In the genomic region with DNA sequence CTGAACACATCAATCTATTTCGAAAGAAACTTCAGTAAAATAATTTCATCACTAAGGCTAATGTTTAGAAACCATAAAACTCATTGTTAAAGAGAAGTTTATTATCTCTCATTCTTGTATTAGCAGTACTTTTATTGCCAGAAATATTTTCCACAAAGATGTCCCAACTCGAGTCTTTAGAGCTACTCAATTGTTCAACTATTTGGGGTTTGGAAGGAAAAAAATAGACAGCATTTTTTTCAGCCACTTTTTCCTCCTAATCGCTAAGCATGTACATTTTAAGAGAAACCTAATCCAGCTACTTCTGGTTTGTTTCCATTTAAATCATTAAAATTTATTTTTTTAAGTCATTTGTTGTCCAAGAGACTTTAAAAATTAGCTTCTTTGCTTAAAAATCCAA, we compare ENCODE assay signal across 19 cellular contexts.
"Had no signal": no experiment of that assay in that cellular context is flagged by ENCODE, and none has a peak within 500 bp of the region (broad histone marks: within the 10 kb centered on the region; RNA-seq: fewer than 3 reads in every experiment).

No MANE protein-coding gene starts in this region.

- H3K4me3 ChIP-seq: coronary artery, mucosa of descending colon, sigmoid colon, skin epidermis, thoracic aorta had no signal

- H3K27ac ChIP-seq: foreskin keratinocyte, neutrophil, sigmoid colon, skin epidermis, thoracic aorta had no signal

- H3K9me3 ChIP-seq: mucosa of descending colon, neutrophil, sigmoid colon, thoracic aorta had no signal

- H3K27me3 Mint-ChIP-seq: stimulated activated naive B cell treated with anti-CD40 and anti-IgM and Interleukin-4, amounts not matched to agents 10 μg/mL and 1 μg/mL and 100 μg/mL, for 72 hours; stimulated activated naive CD8-positive, alpha-beta T cell treated with anti-CD3 and anti-CD28 coated beads, Interleukin-15, amount 100 ng/mL, for 72 hours had no signal

- H3K4me1 Mint-ChIP-seq: endodermal cell; naive thymus-derived CD8-positive, alpha-beta T cell; stimulated activated naive B cell treated with anti-CD40 and anti-IgM and Interleukin-4, amounts not matched to agents 10 μg/mL and 1 μg/mL and 100 μg/mL, for 72 hours; stimulated activated naive CD8-positive, alpha-beta T cell treated with anti-CD3 and anti-CD28 coated beads, Interleukin-15, amount 100 ng/mL, for 72 hours had no signal

- H3K9me3 Mint-ChIP-seq: endodermal cell; stimulated activated naive B cell treated with anti-CD40 and anti-IgM and Interleukin-4, amounts not matched to agents 10 μg/mL and 1 μg/mL and 100 μg/mL, for 72 hours had no signal

- H3K36me3 Mint-ChIP-seq: naive thymus-derived CD8-positive, alpha-beta T cell; stimulated activated naive B cell treated with anti-CD40 and anti-IgM and Interleukin-4, amounts not matched to agents 10 μg/mL and 1 μg/mL and 100 μg/mL, for 72 hours had no signal

- H3K4me3 Mint-ChIP-seq: endodermal cell; naive thymus-derived CD8-positive, alpha-beta T cell; stimulated activated naive B cell treated with anti-CD40 and anti-IgM and Interleukin-4, amounts not matched to agents 10 μg/mL and 1 μg/mL and 100 μg/mL, for 72 hours; stimulated activated naive CD8-positive, alpha-beta T cell treated with anti-CD3 and anti-CD28 coated beads, Interleukin-15, amount 100 ng/mL, for 72 hours had no signal

- H3K36me3 ChIP-seq: neutrophil, sigmoid colon, thoracic aorta had no signal

- DNase-seq: effector CD4-positive, alpha-beta T cell; endodermal cell; foreskin keratinocyte; head of caudate nucleus; hippocampal formation; kidney glomerular epithelial cell; mucosa of descending colon; naive thymus-derived CD8-positive, alpha-beta T cell; sigmoid colon; stimulated activated CD4-positive, alpha-beta T cell treated with anti-CD3 and anti-CD28 coated beads, Interleukin-2, amount 100 ng/mL, for 24 hours; stimulated activated CD4-positive, alpha-beta T cell treated with anti-CD3 and anti-CD28 coated beads, Interleukin-4, amount 100 ng/mL, for 4 hours; stimulated activated naive B cell treated with anti-CD40 and anti-IgM and Interleukin-4, amounts not matched to agents 10 μg/mL and 1 μg/mL and 100 μg/mL, for 72 hours; stimulated activated naive CD8-positive, alpha-beta T cell treated with anti-CD3 and anti-CD28 coated beads, Interleukin-15, amount 100 ng/mL, for 72 hours; substantia nigra; trophoblast cell had no signal

- H3K27ac Mint-ChIP-seq: endodermal cell; stimulated activated naive B cell treated with anti-CD40 and anti-IgM and Interleukin-4, amounts not matched to agents 10 μg/mL and 1 μg/mL and 100 μg/mL, for 72 hours; stimulated activated naive CD8-positive, alpha-beta T cell treated with anti-CD3 and anti-CD28 coated beads, Interleukin-15, amount 100 ng/mL, for 72 hours had no signal

- H3K27me3 ChIP-seq: foreskin keratinocyte, neutrophil, sigmoid colon had no signal

- H3K4me1 ChIP-seq: foreskin keratinocyte, sigmoid colon had no signal
